21 cellular contexts compared by ENCODE assay signal in the genomic region with DNA sequence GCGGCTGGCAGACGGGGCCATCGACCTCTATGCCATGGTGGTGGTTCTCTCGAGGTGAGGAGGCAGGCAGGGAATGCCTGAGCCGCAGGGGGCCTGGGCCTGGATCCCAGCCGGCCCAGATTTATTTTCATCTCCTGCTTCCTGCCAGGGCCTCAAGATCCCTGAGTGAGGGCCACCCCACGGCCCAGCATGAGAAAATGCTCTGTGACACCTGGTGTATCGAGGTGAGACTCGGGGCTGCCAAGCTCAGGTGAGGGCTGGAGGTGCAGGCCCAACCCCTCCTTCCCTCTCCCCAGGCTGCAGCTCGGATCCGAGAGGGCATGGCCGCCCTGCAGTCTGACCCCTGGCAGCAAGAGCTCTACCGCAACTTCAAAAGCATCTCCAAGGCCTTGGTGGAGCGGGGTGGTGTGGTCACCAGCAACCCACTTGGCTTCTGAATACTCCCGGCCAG. TPM values are rescaled to one million over a fixed set of nuclear protein-coding genes. Genes with fewer than 3 reads are reported as not detected.
DNase-seq lines count a peak whose midpoint lies in the region; ATAC-seq, FAIRE-seq and TF ChIP-seq lines count a peak whose summit lies in the region.
"Had no signal": no experiment of that assay in that cellular context is flagged by ENCODE, and none has a peak within 500 bp of the region (broad histone marks: within the 10 kb centered on the region; RNA-seq: fewer than 3 reads in every experiment).

No MANE protein-coding gene starts in this region.

- FAIRE-seq in HepG2 (lab: Jason Lieb, UNC): no peak
- FAIRE-seq: GM12892 had no signal

- H3K9ac ChIP-seq in HepG2 (ENCODE audit: insufficient read depth, low read depth, low read length): no peak overlapping the region

- H3K27me3 ChIP-seq in HepG2 (ENCODE audit: control insufficient read depth in 1 of 2, insufficient read depth in 2 of 2, low read length in 2 of 2): no peaks in the 10 kb centered on the region
- H3K27me3 ChIP-seq in right lobe of liver: no peaks in the 10 kb centered on the region
- no peaks in the 10 kb centered on the region for H3K27me3 ChIP-seq in esophagus muscularis mucosa
- no peaks in the 10 kb centered on the region for H3K27me3 ChIP-seq in tibial artery
- H3K27me3 ChIP-seq: transverse colon had no signal

- BruUV-seq in HepG2 (replicated peaks; lab: Mats Ljungman, UMichigan): no TSS peak

- TF ChIP-seq RAD21 in HepG2 (CRISPR knock-in tag; IDR thresholded peaks at IDR 0.05): no peak

- peaks cover 10% of the 10 kb centered on the region; the same call in 1 of the 2 replicates for H4K20me1 ChIP-seq in HepG2 (ENCODE audit: insufficient read depth, low read length)

- no peak for TF ChIP-seq CTCF in HepG2 (CRISPR knock-in tag; IDR thresholded peaks at IDR 0.05)
- no peak for TF ChIP-seq CTCF in right lobe of liver (IDR thresholded peaks at IDR 0.05)
- no peak for TF ChIP-seq CTCF in esophagus muscularis mucosa (IDR thresholded peaks at IDR 0.05)
- TF ChIP-seq CTCF in tibial artery (IDR thresholded peaks at IDR 0.05): no peak

- in situ Hi-C loops in HepG2 (cut with HindIII; ENCODE audit: extremely low pct_ligation_motif_present, low pct_unique_long_range_greater_than_20kb): no loop called here

- intact Hi-C loops in HepG2 (cut with micrococcal nuclease; ENCODE audit: unreplicated experiment): no loop called here
- intact Hi-C loops in right lobe of liver (cut with DNase I): no loop called here
- intact Hi-C loops in esophagus muscularis mucosa (cut with DNase I): no loop called here
- intact Hi-C loops in tibial artery (cut with DNase I; ENCODE audit: low total_unique reads): no loop called here

- 88% methylated on average over 6 of the region's 15 CpGs for WGBS in HepG2 (ENCODE audit: low lambda C conversion rate)
- 90% methylated on average over 2 of the region's 15 CpGs for WGBS in right lobe of liver (ENCODE audit: insufficient coverage, low coverage, low lambda C conversion rate, missing lambda C conversion rate)
- 76% methylated on average over 6 of the region's 15 CpGs for WGBS in esophagus muscularis mucosa

- TF ChIP-seq POLR2A in HepG2 (IDR thresholded peaks at IDR 0.05; ENCODE audit: insufficient read depth in 1 of 2, low read depth in 2 of 2, low read length in 2 of 2): no peak; a peak in 1 of 4 replicates
- TF ChIP-seq POLR2A in right lobe of liver (IDR thresholded peaks at IDR 0.05): no peak
- no peak for TF ChIP-seq POLR2A in esophagus muscularis mucosa (IDR thresholded peaks at IDR 0.05; ENCODE audit: low read depth)

- POLR2A ChIA-PET in HepG2 (lab: Yijun Ruan, JAX): interaction anchor here (1.0 to 6.8 kb wide), 2 partner anchors 11 to 17 kb away, joined by 3 to 140 read pairs; a partner anchor contains a TSS

- H3K4me1 ChIP-seq in HepG2 (ENCODE audit: insufficient read depth, low read length) (peaks cover 20% of the 10 kb centered on the region), right lobe of liver (peaks cover 0 to 40% (median 6%) of the 10 kb centered on the region in 4 donors), esophagus muscularis mucosa (peaks cover 29 to 38% (median 37%) of the 10 kb centered on the region in 4 donors), tibial artery (peaks cover 0 to 25% (median 15%) of the 10 kb centered on the region in 4 donors)

- peaks cover 26 to 80% of the 10 kb centered on the region in 2 experiments; a peak in 4 of 5 replicates for H3K36me3 ChIP-seq in HepG2 (replicated peaks in 1 of 2; ENCODE audit: control insufficient read depth in 1 of 2, insufficient read depth in 2 of 2, low read length in 2 of 2)
- peaks cover 0 to 58% (median 36%) of the 10 kb centered on the region in 4 donors for H3K36me3 ChIP-seq in right lobe of liver
- H3K36me3 ChIP-seq in esophagus muscularis mucosa: peaks cover 42 to 93% (median 86%) of the 10 kb centered on the region in 4 donors
- peaks cover 47 to 88% (median 72%) of the 10 kb centered on the region in 3 donors for H3K36me3 ChIP-seq in tibial artery

- no peaks in the 10 kb centered on the region for H3K9me3 ChIP-seq in HepG2 (ENCODE audit: low read length)
- no peaks in the 10 kb centered on the region for H3K9me3 ChIP-seq in right lobe of liver
- no peaks in the 10 kb centered on the region for H3K9me3 ChIP-seq in esophagus muscularis mucosa
- H3K9me3 ChIP-seq in tibial artery: no peaks in the 10 kb centered on the region
- H3K9me3 ChIP-seq: transverse colon had no signal

- H2AFZ ChIP-seq in HepG2 (ENCODE audit: low read length): no peak overlapping the region

- ATAC-seq in HepG2 (no peak), right lobe of liver (no peak), GM21723 (IDR thresholded peaks at IDR 0.05; ENCODE audit: unreplicated experiment) (no peak)
- ATAC-seq: activated CD8-positive, alpha-beta T cell treated with anti-CD3 and anti-CD28 coated beads, Interleukin-2, amount 10 ng/mL, durations not matched to agents 7 days and 5 days; esophagus mucosa; sciatic nerve had no signal

- no peak overlapping the region for H3K27ac ChIP-seq in HepG2 (ENCODE audit: extremely low read length, insufficient read depth, low read length)
- H3K27ac ChIP-seq in right lobe of liver: no peak overlapping the region
- H3K27ac ChIP-seq in esophagus muscularis mucosa (replicated peaks in 1 of 4): peak overlapping the region; percentile 49 to 63 (median 56)
- no peak overlapping the region for H3K27ac ChIP-seq in tibial artery

- TF ChIP-seq EP300 in HepG2 (IDR thresholded peaks at IDR 0.05; ENCODE audit: low read depth in 2 of 2, low read length in 2 of 2) (no peak), HepG2 (CRISPR knock-in tag; IDR thresholded peaks at IDR 0.05; ENCODE audit: borderline replicate concordance) (no peak), esophagus muscularis mucosa (IDR thresholded peaks at IDR 0.05) (no peak)

- H3K4me3 ChIP-seq in HepG2 (replicated peaks in 1 of 3; ENCODE audit: insufficient read depth in 1 of 3, low read depth in 2 of 3, low read length in 3 of 3) (no peak overlapping the region), right lobe of liver (no peak overlapping the region), esophagus muscularis mucosa (no peak overlapping the region), tibial artery (no peak overlapping the region)
- H3K4me3 ChIP-seq: transverse colon had no signal

- H3K4me2 ChIP-seq in HepG2 (ENCODE audit: low read depth, low read length): no peak overlapping the region

- no peak for DNase-seq in HepG2 (ENCODE audit: low spot score)
- DNase-seq in right lobe of liver: no peak
- DNase-seq in esophagus muscularis mucosa (ENCODE audit: extremely low spot score): no peak
- no peak for DNase-seq in activated CD4-positive, alpha-beta T cell treated with anti-CD3 and anti-CD28 coated beads for 48 hours
- DNase-seq in tibial artery: no peak
- DNase-seq: ACHN; activated CD8-positive, alpha-beta T cell treated with anti-CD3 and anti-CD28 coated beads, Interleukin-2, amount 10 ng/mL, durations not matched to agents 7 days and 5 days; activated T-cell treated with anti-CD3 and anti-CD28 coated beads, Interleukin-2, amount 50 U/mL, for 48 hours; dermis blood vessel endothelial cell; DMS153; Karpas-422; NCI-H1105; NCI-H2081 treated with DMSO at 0.1 percent for 48 hours; NCI-H510A; SIG-M5; stimulated activated naive CD4-positive, alpha-beta T cell treated with Interleukin-2 at 50 U/mL for 16 hours; transverse colon had no signal

- CTCF ChIA-PET in HepG2 (lab: Yijun Ruan, JAX; ENCODE audit: low intra/inter-chr PET ratio, low total read pairs): no interaction called here

- peaks cover 14% of the 10 kb centered on the region for H3K79me2 ChIP-seq in HepG2 (ENCODE audit: insufficient read depth, low read length)

RNA-seq across cellular contexts. Expression of a gene that starts 4.9 kb away (rescaled TPM):
- 106 and 219 TPM in 2 replicates for total RNA-seq in HepG2 (2016; rRNA removed; fragmentation: Illumina TruSeq; extraction: Trizol)
- 29.7 and 32.3 TPM in 2 replicates for total RNA-seq in HepG2 (2016; cell fraction: cytosol; rRNA removed; fragmentation: Illumina TruSeq; extraction: Trizol; ENCODE audit: low read depth)
- total RNA-seq in HepG2 (2016; cell fraction: insoluble cytoplasmic fraction; rRNA removed; fragmentation: Illumina TruSeq; extraction: Trizol): 112 and 237 TPM in 2 replicates
- total RNA-seq in HepG2 (2016; cell fraction: membrane; rRNA removed; fragmentation: Illumina TruSeq; extraction: Trizol): 44.6 and 53.4 TPM in 2 replicates
- 207 and 230 TPM in 2 replicates for total RNA-seq in HepG2 (2016; cell fraction: nucleus; rRNA removed; fragmentation: Illumina TruSeq; extraction: Trizol)
- polyA plus RNA-seq in HepG2 (2011; rRNA removed): 412 and 521 TPM in 2 replicates
- polyA plus RNA-seq in HepG2 (2011; cell fraction: cytosol; rRNA removed): 135 and 196 TPM in 2 replicates
- 5,199 and 5,548 TPM in 2 replicates for polyA plus RNA-seq in HepG2 (2011; cell fraction: nucleus; rRNA removed)
- 315 and 441 TPM in 2 replicates for polyA plus RNA-seq in HepG2 (2012)
- 17.9 and 19.9 TPM in 2 replicates for polyA plus RNA-seq in HepG2 (2016; cell fraction: cytosol; fragmentation: Illumina TruSeq; extraction: Trizol; ENCODE audit: low read depth)
- polyA plus RNA-seq in HepG2 (2016; cell fraction: insoluble cytoplasmic fraction; fragmentation: Illumina TruSeq; extraction: Trizol; ENCODE audit: low read depth): 93.8 and 107 TPM in 2 replicates
- 31.9 and 34.8 TPM in 2 replicates for polyA plus RNA-seq in HepG2 (2016; cell fraction: membrane; fragmentation: Illumina TruSeq; extraction: Trizol; ENCODE audit: low read depth)
- polyA plus RNA-seq in HepG2 (2016; cell fraction: nucleus; fragmentation: Illumina TruSeq; extraction: Trizol; ENCODE audit: insufficient read depth, low read depth): 578 and 583 TPM in 2 replicates
- polyA minus RNA-seq in HepG2 (2011; rRNA and poly(A)+ RNA removed; ENCODE audit: low replicate concordance): 253 and 530 TPM in 2 replicates
- polyA minus RNA-seq in HepG2 (2011; cell fraction: cytosol; rRNA and poly(A)+ RNA removed): 79.8 and 87.7 TPM in 2 replicates
- polyA minus RNA-seq in HepG2 (2011; cell fraction: nucleus; rRNA and poly(A)+ RNA removed): 354 and 373 TPM in 2 replicates
- total RNA-seq in right lobe of liver: 1,000 to 10,000 TPM in 3 of 6 experiments, 100 to 1,000 TPM in 3; 640 to 1,849 (median 1,071) TPM
- total RNA-seq in esophagus muscularis mucosa: 100 to 1,000 TPM; 250 to 662 (median 544) TPM

RNA-seq across cellular contexts. Expression of a gene that starts 5.0 kb away (rescaled TPM):
- total RNA-seq in HepG2 (2016; rRNA removed; fragmentation: Illumina TruSeq; extraction: Trizol) (0.25 and 0.71 TPM in 2 replicates), right lobe of liver (1 to 10 TPM; 3.0 to 6.4 (median 4.1) TPM), esophagus muscularis mucosa (10 to 100 TPM; 12.3 to 21.4 (median 16.5) TPM)
- total RNA-seq in HepG2 (2016; cell fraction: cytosol; rRNA removed; fragmentation: Illumina TruSeq; extraction: Trizol; ENCODE audit: low read depth): under 0.01 TPM in 1 of 2 replicates, not detected in the other
- total RNA-seq in HepG2 (2016; cell fraction: insoluble cytoplasmic fraction; rRNA removed; fragmentation: Illumina TruSeq; extraction: Trizol): 0.40 and 0.69 TPM in 2 replicates
- total RNA-seq in HepG2 (2016; cell fraction: membrane; rRNA removed; fragmentation: Illumina TruSeq; extraction: Trizol): 0.40 and 0.52 TPM in 2 replicates
- 1.3 and 1.6 TPM in 2 replicates for total RNA-seq in HepG2 (2016; cell fraction: nucleus; rRNA removed; fragmentation: Illumina TruSeq; extraction: Trizol)
- 3.9 and 4.3 TPM in 2 replicates for polyA plus RNA-seq in HepG2 (2011; rRNA removed)
- 1.1 and 2.0 TPM in 2 replicates for polyA plus RNA-seq in HepG2 (2011; cell fraction: cytosol; rRNA removed)
- 22.1 and 26.3 TPM in 2 replicates for polyA plus RNA-seq in HepG2 (2011; cell fraction: nucleus; rRNA removed)
- 3.7 and 4.4 TPM in 2 replicates for polyA plus RNA-seq in HepG2 (2012)
- 0.18 and 0.33 TPM in 2 replicates for polyA plus RNA-seq in HepG2 (2016; cell fraction: cytosol; fragmentation: Illumina TruSeq; extraction: Trizol; ENCODE audit: low read depth)
- 0.32 and 0.49 TPM in 2 replicates for polyA plus RNA-seq in HepG2 (2016; cell fraction: insoluble cytoplasmic fraction; fragmentation: Illumina TruSeq; extraction: Trizol; ENCODE audit: low read depth)
- 0.53 and 0.70 TPM in 2 replicates for polyA plus RNA-seq in HepG2 (2016; cell fraction: membrane; fragmentation: Illumina TruSeq; extraction: Trizol; ENCODE audit: low read depth)
- polyA plus RNA-seq in HepG2 (2016; cell fraction: nucleus; fragmentation: Illumina TruSeq; extraction: Trizol; ENCODE audit: insufficient read depth, low read depth): 2.4 and 4.5 TPM in 2 replicates
- 3.3 and 3.4 TPM in 2 replicates for polyA minus RNA-seq in HepG2 (2011; rRNA and poly(A)+ RNA removed; ENCODE audit: low replicate concordance)
- 2.1 and 2.4 TPM in 2 replicates for polyA minus RNA-seq in HepG2 (2011; cell fraction: cytosol; rRNA and poly(A)+ RNA removed)
- 4.0 and 4.2 TPM in 2 replicates for polyA minus RNA-seq in HepG2 (2011; cell fraction: nucleus; rRNA and poly(A)+ RNA removed)

RNA-seq across cellular contexts. Expression of a gene that starts 9.6 kb away (rescaled TPM):
- total RNA-seq in HepG2 (2016; rRNA removed; fragmentation: Illumina TruSeq; extraction: Trizol) (27.2 and 38.2 TPM in 2 replicates), right lobe of liver (10 to 100 TPM in 4 of 6 experiments, 1 to 10 TPM in 2; 9.6 to 13.5 (median 12.8) TPM), esophagus muscularis mucosa (10 to 100 TPM; 34.5 to 55.5 (median 43.7) TPM)
- 37.2 and 38.8 TPM in 2 replicates for total RNA-seq in HepG2 (2016; cell fraction: cytosol; rRNA removed; fragmentation: Illumina TruSeq; extraction: Trizol; ENCODE audit: low read depth)
- total RNA-seq in HepG2 (2016; cell fraction: insoluble cytoplasmic fraction; rRNA removed; fragmentation: Illumina TruSeq; extraction: Trizol): 22.7 and 41.3 TPM in 2 replicates
- total RNA-seq in HepG2 (2016; cell fraction: membrane; rRNA removed; fragmentation: Illumina TruSeq; extraction: Trizol): 32.1 and 32.7 TPM in 2 replicates
- total RNA-seq in HepG2 (2016; cell fraction: nucleus; rRNA removed; fragmentation: Illumina TruSeq; extraction: Trizol): 38.1 and 39.7 TPM in 2 replicates
- polyA plus RNA-seq in HepG2 (2011; rRNA removed): 5.7 and 7.0 TPM in 2 replicates
- 4.7 and 6.4 TPM in 2 replicates for polyA plus RNA-seq in HepG2 (2011; cell fraction: cytosol; rRNA removed)
- polyA plus RNA-seq in HepG2 (2011; cell fraction: nucleus; rRNA removed): 29.2 and 36.2 TPM in 2 replicates
- 20.0 and 24.6 TPM in 2 replicates for polyA plus RNA-seq in HepG2 (2012)
- polyA plus RNA-seq in HepG2 (2016; cell fraction: cytosol; fragmentation: Illumina TruSeq; extraction: Trizol; ENCODE audit: low read depth): 11.1 and 12.5 TPM in 2 replicates
- polyA plus RNA-seq in HepG2 (2016; cell fraction: insoluble cytoplasmic fraction; fragmentation: Illumina TruSeq; extraction: Trizol; ENCODE audit: low read depth): 22.5 and 26.2 TPM in 2 replicates
- polyA plus RNA-seq in HepG2 (2016; cell fraction: membrane; fragmentation: Illumina TruSeq; extraction: Trizol; ENCODE audit: low read depth): 18.3 and 21.6 TPM in 2 replicates
- polyA plus RNA-seq in HepG2 (2016; cell fraction: nucleus; fragmentation: Illumina TruSeq; extraction: Trizol; ENCODE audit: insufficient read depth, low read depth): 51.6 and 51.8 TPM in 2 replicates
- 35.3 and 40.5 TPM in 2 replicates for polyA minus RNA-seq in HepG2 (2011; rRNA and poly(A)+ RNA removed; ENCODE audit: low replicate concordance)
- polyA minus RNA-seq in HepG2 (2011; cell fraction: cytosol; rRNA and poly(A)+ RNA removed): 10.3 and 10.8 TPM in 2 replicates
- 33.6 and 37.0 TPM in 2 replicates for polyA minus RNA-seq in HepG2 (2011; cell fraction: nucleus; rRNA and poly(A)+ RNA removed)

RNA-seq across cellular contexts. Expression of a gene that starts 14.6 kb away (rescaled TPM):
- 33.2 and 37.5 TPM in 2 replicates for total RNA-seq in HepG2 (2016; rRNA removed; fragmentation: Illumina TruSeq; extraction: Trizol)
- 10.5 and 10.6 TPM in 2 replicates for total RNA-seq in HepG2 (2016; cell fraction: cytosol; rRNA removed; fragmentation: Illumina TruSeq; extraction: Trizol; ENCODE audit: low read depth)
- total RNA-seq in HepG2 (2016; cell fraction: insoluble cytoplasmic fraction; rRNA removed; fragmentation: Illumina TruSeq; extraction: Trizol): 33.3 and 34.6 TPM in 2 replicates
- 23.7 and 24.5 TPM in 2 replicates for total RNA-seq in HepG2 (2016; cell fraction: membrane; rRNA removed; fragmentation: Illumina TruSeq; extraction: Trizol)
- total RNA-seq in HepG2 (2016; cell fraction: nucleus; rRNA removed; fragmentation: Illumina TruSeq; extraction: Trizol): 13.4 and 18.2 TPM in 2 replicates
- polyA plus RNA-seq in HepG2 (2011; rRNA removed): 27.6 and 30.9 TPM in 2 replicates
- 19.6 and 22.8 TPM in 2 replicates for polyA plus RNA-seq in HepG2 (2011; cell fraction: cytosol; rRNA removed)
- 13.4 and 14.0 TPM in 2 replicates for polyA plus RNA-seq in HepG2 (2011; cell fraction: nucleus; rRNA removed)
- 18.6 and 20.8 TPM in 2 replicates for polyA plus RNA-seq in HepG2 (2012)
- polyA plus RNA-seq in HepG2 (2016; cell fraction: cytosol; fragmentation: Illumina TruSeq; extraction: Trizol; ENCODE audit: low read depth): 5.8 and 6.4 TPM in 2 replicates
- 41.4 and 41.6 TPM in 2 replicates for polyA plus RNA-seq in HepG2 (2016; cell fraction: insoluble cytoplasmic fraction; fragmentation: Illumina TruSeq; extraction: Trizol; ENCODE audit: low read depth)
- polyA plus RNA-seq in HepG2 (2016; cell fraction: membrane; fragmentation: Illumina TruSeq; extraction: Trizol; ENCODE audit: low read depth): 11.9 and 12.0 TPM in 2 replicates
- polyA plus RNA-seq in HepG2 (2016; cell fraction: nucleus; fragmentation: Illumina TruSeq; extraction: Trizol; ENCODE audit: insufficient read depth, low read depth): 31.1 and 36.5 TPM in 2 replicates
- polyA minus RNA-seq in HepG2 (2011; rRNA and poly(A)+ RNA removed; ENCODE audit: low replicate concordance): 20.5 and 70.5 TPM in 2 replicates
- 13.2 and 14.7 TPM in 2 replicates for polyA minus RNA-seq in HepG2 (2011; cell fraction: cytosol; rRNA and poly(A)+ RNA removed)
- polyA minus RNA-seq in HepG2 (2011; cell fraction: nucleus; rRNA and poly(A)+ RNA removed): 9.0 and 11.4 TPM in 2 replicates
- total RNA-seq in right lobe of liver: 10 to 100 TPM; 16.0 to 24.3 (median 18.2) TPM
- total RNA-seq in esophagus muscularis mucosa: 10 to 100 TPM; 21.6 to 38.1 (median 24.8) TPM

RNA-seq across cellular contexts. Expression of a gene that starts 17.6 kb away (rescaled TPM):
- 161 and 239 TPM in 2 replicates for total RNA-seq in HepG2 (2016; rRNA removed; fragmentation: Illumina TruSeq; extraction: Trizol)
- total RNA-seq in HepG2 (2016; cell fraction: cytosol; rRNA removed; fragmentation: Illumina TruSeq; extraction: Trizol; ENCODE audit: low read depth): 90.5 and 100 TPM in 2 replicates
- total RNA-seq in HepG2 (2016; cell fraction: insoluble cytoplasmic fraction; rRNA removed; fragmentation: Illumina TruSeq; extraction: Trizol): 168 and 250 TPM in 2 replicates
- 138 and 155 TPM in 2 replicates for total RNA-seq in HepG2 (2016; cell fraction: membrane; rRNA removed; fragmentation: Illumina TruSeq; extraction: Trizol)
- 68.4 and 69.0 TPM in 2 replicates for total RNA-seq in HepG2 (2016; cell fraction: nucleus; rRNA removed; fragmentation: Illumina TruSeq; extraction: Trizol)
- polyA plus RNA-seq in HepG2 (2011; rRNA removed): 274 and 310 TPM in 2 replicates
- 305 and 428 TPM in 2 replicates for polyA plus RNA-seq in HepG2 (2011; cell fraction: cytosol; rRNA removed)
- 83.2 and 122 TPM in 2 replicates for polyA plus RNA-seq in HepG2 (2011; cell fraction: nucleus; rRNA removed)
- polyA plus RNA-seq in HepG2 (2012): 331 and 348 TPM in 2 replicates
- polyA plus RNA-seq in HepG2 (2016; cell fraction: cytosol; fragmentation: Illumina TruSeq; extraction: Trizol; ENCODE audit: low read depth): 210 and 241 TPM in 2 replicates
- 472 and 477 TPM in 2 replicates for polyA plus RNA-seq in HepG2 (2016; cell fraction: insoluble cytoplasmic fraction; fragmentation: Illumina TruSeq; extraction: Trizol; ENCODE audit: low read depth)
- 260 and 279 TPM in 2 replicates for polyA plus RNA-seq in HepG2 (2016; cell fraction: membrane; fragmentation: Illumina TruSeq; extraction: Trizol; ENCODE audit: low read depth)
- 204 and 210 TPM in 2 replicates for polyA plus RNA-seq in HepG2 (2016; cell fraction: nucleus; fragmentation: Illumina TruSeq; extraction: Trizol; ENCODE audit: insufficient read depth, low read depth)
- 234 and 265 TPM in 2 replicates for polyA minus RNA-seq in HepG2 (2011; rRNA and poly(A)+ RNA removed; ENCODE audit: low replicate concordance)
- polyA minus RNA-seq in HepG2 (2011; cell fraction: cytosol; rRNA and poly(A)+ RNA removed): 83.4 and 114 TPM in 2 replicates
- polyA minus RNA-seq in HepG2 (2011; cell fraction: nucleus; rRNA and poly(A)+ RNA removed): 37.2 and 53.3 TPM in 2 replicates
- total RNA-seq in right lobe of liver: 100 to 1,000 TPM; 238 to 330 (median 244) TPM
- 100 to 1,000 TPM; 360 to 524 (median 408) TPM for total RNA-seq in esophagus muscularis mucosa

Comparison
In these comparisons a context has a peak if more than half of its experiments do, and no peak if none do; other contexts are left out.
1. H3K27ac ChIP-seq: peak in esophagus muscularis mucosa (4 of 4); none in HepG2 (single experiment), right lobe of liver (0 of 3) and tibial artery (0 of 2).